ENCODE assay signal across 20 cellular contexts in the genomic region with DNA sequence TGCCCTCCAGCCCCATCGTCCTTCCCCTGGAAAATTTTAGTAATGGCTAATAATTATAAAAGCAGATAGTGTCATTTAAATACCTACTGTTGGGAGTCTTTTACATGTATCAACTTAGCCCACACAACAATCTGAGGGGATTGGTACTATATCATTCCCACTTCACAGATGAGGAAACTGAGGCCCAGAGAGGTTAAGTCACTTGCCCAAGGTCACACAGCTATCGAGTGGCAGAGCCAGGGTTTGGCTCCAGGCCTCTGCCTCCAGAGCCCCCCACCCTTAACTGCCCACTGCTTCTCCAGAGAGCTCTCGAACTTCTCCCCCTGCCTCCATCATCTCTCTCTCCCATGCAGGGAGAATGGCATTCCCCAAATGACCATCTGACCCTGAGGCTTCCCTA. TPM values are rescaled to one million over a fixed set of nuclear protein-coding genes. Genes with fewer than 3 reads are reported as not detected.
DNase-seq lines count a peak whose midpoint lies in the region; ATAC-seq, FAIRE-seq and TF ChIP-seq lines count a peak whose summit lies in the region.
"Had no signal": no experiment of that assay in that cellular context is flagged by ENCODE, and none has a peak within 500 bp of the region (broad histone marks: within the 10 kb centered on the region; RNA-seq: fewer than 3 reads in every experiment).

No MANE protein-coding gene starts in this region.

- H3K27ac ChIP-seq in HepG2 (ENCODE audit: extremely low read length, insufficient read depth, low read length) (no peak overlapping the region), right lobe of liver (no peak overlapping the region), K562 (ENCODE audit: extremely low read depth, low read depth, low read length) (no peak overlapping the region), neuronal stem cell (replicated peaks; ENCODE audit: low read length) (no peak overlapping the region)
- H3K27ac ChIP-seq: 22Rv1, A549 had no signal

- no peak for TF ChIP-seq CTCF in HepG2 (CRISPR knock-in tag; IDR thresholded peaks at IDR 0.05)
- no peak for TF ChIP-seq CTCF in right lobe of liver (IDR thresholded peaks at IDR 0.05)
- no peak for TF ChIP-seq CTCF in K562 (IDR thresholded peaks at IDR 0.05 in 2 of 3, conservative IDR thresholded peaks at IDR 0.05 in 1 of 3; ENCODE audit: insufficient read depth in 2 of 3, low read depth in 1 of 3, low read length in 3 of 3)

- ATAC-seq in HepG2 (no peak), right lobe of liver (no peak), K562 (no peak)
- ATAC-seq: A549; CD8-positive, alpha-beta T cell had no signal

- WGBS in HepG2 (ENCODE audit: low lambda C conversion rate) = 0% methylated on average over 3 of the region's 3 CpGs
- 45% methylated on average over 2 of the region's 3 CpGs for WGBS in right lobe of liver (ENCODE audit: insufficient coverage, low coverage, low lambda C conversion rate, missing lambda C conversion rate)
- WGBS in K562 (ENCODE audit: insufficient coverage, low coverage, missing lambda C conversion rate) = 2% methylated on average over 3 of the region's 3 CpGs
- no CpG with 5 or more reads among the region's 3 CpGs for WGBS in neuronal stem cell (ENCODE audit: extremely low coverage in 2 of 2, insufficient read length in 2 of 2, insufficient replicate concordance in 1 of 2), 2 donors

- intact Hi-C loops in HepG2 (cut with micrococcal nuclease; ENCODE audit: unreplicated experiment) = no loop called here
- intact Hi-C loops in right lobe of liver (cut with DNase I) = no loop called here
- intact Hi-C loops in K562 (cut with micrococcal nuclease) = no loop called here

- H3K9me1 ChIP-seq in K562 (ENCODE audit: control insufficient read depth, insufficient read depth, low read length) = no peaks in the 10 kb centered on the region

- H3K23ac ChIP-seq in neuronal stem cell (ENCODE audit: low read depth, low read length, poor library complexity) = peak overlapping the region; percentile 30

- FAIRE-seq in HepG2 (lab: Jason Lieb, UNC) (no peak), K562 (lab: Jason Lieb, UNC) (no peak)
- FAIRE-seq: A549, G401.6, GM12891, GM19239 had no signal

- no peak overlapping the region for H2AK5ac ChIP-seq in neuronal stem cell (ENCODE audit: low read depth, low read length)

- H3K9me3 ChIP-seq in HepG2 (ENCODE audit: low read length) = no peaks in the 10 kb centered on the region
- H3K9me3 ChIP-seq in right lobe of liver = no peaks in the 10 kb centered on the region
- H3K9me3 ChIP-seq in K562 (replicated peaks; ENCODE audit: control insufficient read depth, insufficient read depth, low read depth, low read length) = no peaks in the 10 kb centered on the region
- H3K9me3 ChIP-seq in neuronal stem cell (replicated peaks in 1 of 2; ENCODE audit: control insufficient read depth in 2 of 2, insufficient read depth in 1 of 2, low read depth in 1 of 2, low read length in 2 of 2) = peaks cover 0 to 3% of the 10 kb centered on the region in 2 donors
- H3K9me3 ChIP-seq: A549, HAP-1 had no signal

- no peaks in the 10 kb centered on the region for H4K20me1 ChIP-seq in HepG2 (ENCODE audit: insufficient read depth, low read length)
- no peaks in the 10 kb centered on the region; the same call in 1 of the 2 replicates for H4K20me1 ChIP-seq in K562 (replicated peaks; ENCODE audit: control insufficient read depth, insufficient read depth, low read length)

- TF ChIP-seq EP300 in HepG2 (IDR thresholded peaks at IDR 0.05; ENCODE audit: low read depth in 2 of 2, low read length in 2 of 2) (no peak), HepG2 (CRISPR knock-in tag; IDR thresholded peaks at IDR 0.05; ENCODE audit: borderline replicate concordance) (no peak), K562 (IDR thresholded peaks at IDR 0.05; ENCODE audit: low read length) (no peak)

- no peak overlapping the region for H2BK12ac ChIP-seq in neuronal stem cell (ENCODE audit: low read length)

- no peak overlapping the region for H2BK120ac ChIP-seq in neuronal stem cell (ENCODE audit: low read depth, low read length)

- DNase-seq in HepG2 (ENCODE audit: low spot score) (no peak), right lobe of liver (no peak), K562 (ENCODE audit: extremely low read depth in 1 of 4, low spot score in 3 of 4) (no peak), neuronal stem cell (ENCODE audit: low spot score) (no peak), HT-29 (ENCODE audit: low spot score) (no peak), NCI-H1694 treated with DMSO at 0.1 percent for 48 hours (lab: John Stamatoyannopoulos, UW) (no peak), NCI-H1092 (lab: John Stamatoyannopoulos, UW) (no peak)
- DNase-seq: AML-193; CD8-positive, alpha-beta T cell; COR-L47; DMS 273 treated with DMSO at 0.1 percent for 48 hours; IMR-90 had no signal

- H2BK15ac ChIP-seq in neuronal stem cell (ENCODE audit: low read length) = no peak overlapping the region

- no peak for TF ChIP-seq POLR2A in HepG2 (IDR thresholded peaks at IDR 0.05; ENCODE audit: insufficient read depth in 1 of 2, low read depth in 2 of 2, low read length in 2 of 2)
- no peak for TF ChIP-seq POLR2A in right lobe of liver (IDR thresholded peaks at IDR 0.05)
- TF ChIP-seq POLR2A in K562 (conservative IDR thresholded peaks at IDR 0.05) = no peak

- H3K4me3 ChIP-seq in HepG2 (replicated peaks in 1 of 3; ENCODE audit: insufficient read depth in 1 of 3, low read depth in 2 of 3, low read length in 3 of 3) (no peak overlapping the region), right lobe of liver (no peak overlapping the region), K562 (no peak overlapping the region), neuronal stem cell (ENCODE audit: low read length in 2 of 2) (no peak overlapping the region)
- H3K4me3 ChIP-seq: A549, HAP-1 had no signal

- no peak overlapping the region for H2AFZ ChIP-seq in HepG2 (ENCODE audit: low read length)
- H2AFZ ChIP-seq in K562 (ENCODE audit: low read depth, low read length) = no peak overlapping the region
- H2AFZ ChIP-seq in neuronal stem cell (ENCODE audit: low read length) = no peak overlapping the region

- no TSS peak for BruUV-seq in HepG2 (replicated peaks; lab: Mats Ljungman, UMichigan)
- BruUV-seq in K562 (replicated peaks; lab: Mats Ljungman, UMichigan) = no TSS peak

- POLR2A ChIA-PET in HepG2 (lab: Yijun Ruan, JAX) (no interaction called here), K562 (lab: Yijun Ruan, JAX) (no interaction called here)

- no peak overlapping the region for H3K14ac ChIP-seq in neuronal stem cell (ENCODE audit: low read length)

- CTCF ChIA-PET in HepG2 (lab: Yijun Ruan, JAX; ENCODE audit: low intra/inter-chr PET ratio, low total read pairs) (no interaction called here), K562 (lab: Yijun Ruan, JAX; ENCODE audit: low intra/inter-chr PET ratio) (no interaction called here)

- H3K4ac ChIP-seq in neuronal stem cell (ENCODE audit: low read length) = no peak overlapping the region

- no peak overlapping the region for H3K18ac ChIP-seq in neuronal stem cell (ENCODE audit: low read length)

- H4K91ac ChIP-seq in neuronal stem cell (ENCODE audit: low read depth, low read length, poor library complexity) = no peak overlapping the region

- H3K9ac ChIP-seq in HepG2 (ENCODE audit: insufficient read depth, low read depth, low read length) (no peak overlapping the region), K562 (ENCODE audit: insufficient read depth in 1 of 2, low read depth in 2 of 2, low read length in 2 of 2) (no peak overlapping the region), neuronal stem cell (ENCODE audit: low read depth, low read length, poor library complexity) (no peak overlapping the region)

- H2BK5ac ChIP-seq in neuronal stem cell (ENCODE audit: low read length) = no peak overlapping the region

- H3K27me3 ChIP-seq in HepG2 (ENCODE audit: control insufficient read depth in 1 of 2, insufficient read depth in 2 of 2, low read length in 2 of 2) (peaks cover 0 to 10% of the 10 kb centered on the region in 2 experiments; a peak in 2 of 5 replicates), right lobe of liver (no peaks in the 10 kb centered on the region), K562 (ENCODE audit: control insufficient read depth in 2 of 2, insufficient read depth in 2 of 2, low read length in 2 of 2) (peaks cover under 1 to 30% of the 10 kb centered on the region in 2 experiments; a peak in 3 of 5 replicates), neuronal stem cell (ENCODE audit: control insufficient read depth in 3 of 3, insufficient read depth in 3 of 3, low read depth in 1 of 3, low read length in 3 of 3) (peaks cover 0 to 36% (median 20%) of the 10 kb centered on the region in 3 experiments)

- no peaks in the 10 kb centered on the region for H3K4me1 ChIP-seq in HepG2 (ENCODE audit: insufficient read depth, low read length)
- H3K4me1 ChIP-seq in right lobe of liver = no peaks in the 10 kb centered on the region
- H3K4me1 ChIP-seq in K562 (replicated peaks in 1 of 2; ENCODE audit: control insufficient read depth in 2 of 2, insufficient read depth in 2 of 2, low read length in 2 of 2) = no peaks in the 10 kb centered on the region; a peak in 1 of 5 replicates
- no peaks in the 10 kb centered on the region for H3K4me1 ChIP-seq in neuronal stem cell (ENCODE audit: control insufficient read depth in 2 of 2, insufficient read depth in 1 of 2, low read depth in 1 of 2, low read length in 2 of 2)
- H3K4me1 ChIP-seq: A549, HAP-1 had no signal

- no peaks in the 10 kb centered on the region for H3K79me1 ChIP-seq in neuronal stem cell (ENCODE audit: low read depth, low read length)

- in situ Hi-C loops in HepG2 (cut with HindIII; ENCODE audit: extremely low pct_ligation_motif_present, low pct_unique_long_range_greater_than_20kb) (no loop called here), K562 (cut with MboI) (no loop called here)

- no peak overlapping the region for H4K8ac ChIP-seq in neuronal stem cell (ENCODE audit: low read depth, low read length)

- no peaks in the 10 kb centered on the region for H3K79me2 ChIP-seq in HepG2 (ENCODE audit: insufficient read depth, low read length)
- H3K79me2 ChIP-seq in K562 (ENCODE audit: control insufficient read depth, insufficient read depth, low read length) = no peaks in the 10 kb centered on the region

- H3K36me3 ChIP-seq in HepG2 (replicated peaks in 1 of 2; ENCODE audit: control insufficient read depth in 1 of 2, insufficient read depth in 2 of 2, low read length in 2 of 2) = no peaks in the 10 kb centered on the region
- no peaks in the 10 kb centered on the region for H3K36me3 ChIP-seq in right lobe of liver
- no peaks in the 10 kb centered on the region for H3K36me3 ChIP-seq in K562 (ENCODE audit: control insufficient read depth, insufficient read depth, low read length)
- no peaks in the 10 kb centered on the region for H3K36me3 ChIP-seq in neuronal stem cell (replicated peaks in 1 of 2; ENCODE audit: control insufficient read depth in 2 of 2, insufficient read depth in 2 of 2, low read length in 2 of 2)
- H3K36me3 ChIP-seq: HAP-1 had no signal

- H3K4me2 ChIP-seq in HepG2 (ENCODE audit: low read depth, low read length) (no peak overlapping the region), K562 (ENCODE audit: insufficient read depth, low read length) (no peak overlapping the region), neuronal stem cell (ENCODE audit: insufficient read depth, low read length, poor library complexity, severe bottlenecking) (no peak overlapping the region)
- H3K4me2 ChIP-seq: A549 had no signal

- TF ChIP-seq RAD21 in HepG2 (CRISPR knock-in tag; IDR thresholded peaks at IDR 0.05) = no peak
- no peak for TF ChIP-seq RAD21 in K562 (CRISPR knock-in tag; conservative IDR thresholded peaks at IDR 0.05 in 1 of 2, IDR thresholded peaks at IDR 0.05 in 1 of 2)

RNA-seq across cellular contexts. Expression of a gene that starts 7.4 kb away (rescaled TPM):
- total RNA-seq in HepG2 (2016; rRNA removed; fragmentation: Illumina TruSeq; extraction: Trizol) (not detected in 2 replicates), right lobe of liver (under 1 TPM in 2 of 6 experiments, not detected in 4; under 0.01 to 0.06 TPM), K562 (2014; rRNA removed) (not detected in 2 replicates), K562 (2014; rRNA removed; fragmentation: Illumina TruSeq; extraction: Trizol) (not detected in 2 replicates), K562 (2015; rRNA removed; fragmentation: Illumina TruSeq; extraction: Trizol) (not detected in 2 replicates), K562 (2021) (not detected in 2 replicates)
- not detected in 2 replicates for total RNA-seq in HepG2 (2016; cell fraction: cytosol; rRNA removed; fragmentation: Illumina TruSeq; extraction: Trizol; ENCODE audit: low read depth)
- not detected in 2 replicates for total RNA-seq in HepG2 (2016; cell fraction: insoluble cytoplasmic fraction; rRNA removed; fragmentation: Illumina TruSeq; extraction: Trizol)
- not detected in 2 replicates for total RNA-seq in HepG2 (2016; cell fraction: membrane; rRNA removed; fragmentation: Illumina TruSeq; extraction: Trizol)
- not detected in 2 replicates for total RNA-seq in HepG2 (2016; cell fraction: nucleus; rRNA removed; fragmentation: Illumina TruSeq; extraction: Trizol)
- polyA plus RNA-seq in HepG2 (2011; rRNA removed) (not detected in 2 replicates), K562 (2011; rRNA removed) (not detected in 2 replicates), K562 (2014; fragmentation: Illumina TruSeq; extraction: Trizol) (not detected in 2 replicates), K562 (2014; fragmentation: Nextera tagmentation; extraction: Ambion mirVana) (not detected), K562 (2014; rRNA removed) (not detected in 2 replicates)
- polyA plus RNA-seq in HepG2 (2011; cell fraction: cytosol; rRNA removed) = under 0.01 TPM in 1 of 2 replicates, not detected in the other
- polyA plus RNA-seq in HepG2 (2011; cell fraction: nucleus; rRNA removed) = not detected in 2 replicates
- not detected in 2 replicates for polyA plus RNA-seq in HepG2 (2012)
- not detected in 2 replicates for polyA plus RNA-seq in HepG2 (2016; cell fraction: cytosol; fragmentation: Illumina TruSeq; extraction: Trizol; ENCODE audit: low read depth)
- polyA plus RNA-seq in HepG2 (2016; cell fraction: insoluble cytoplasmic fraction; fragmentation: Illumina TruSeq; extraction: Trizol; ENCODE audit: low read depth) = not detected in 2 replicates
- not detected in 2 replicates for polyA plus RNA-seq in HepG2 (2016; cell fraction: membrane; fragmentation: Illumina TruSeq; extraction: Trizol; ENCODE audit: low read depth)
- polyA plus RNA-seq in HepG2 (2016; cell fraction: nucleus; fragmentation: Illumina TruSeq; extraction: Trizol; ENCODE audit: insufficient read depth, low read depth) = not detected in 2 replicates
- polyA minus RNA-seq in HepG2 (2011; rRNA and poly(A)+ RNA removed; ENCODE audit: low replicate concordance) = 0.02 TPM in 1 of 2 replicates, not detected in the other
- not detected in 2 replicates for polyA minus RNA-seq in HepG2 (2011; cell fraction: cytosol; rRNA and poly(A)+ RNA removed)
- not detected in 2 replicates for polyA minus RNA-seq in HepG2 (2011; cell fraction: nucleus; rRNA and poly(A)+ RNA removed)
- total RNA-seq in K562 (2011; cell fraction: chromatin; rRNA removed; ENCODE audit: low replicate concordance) = not detected in 2 replicates
- not detected in 2 replicates for total RNA-seq in K562 (2011; cell fraction: nucleolus; rRNA removed)
- not detected in 2 replicates for total RNA-seq in K562 (2011; cell fraction: nucleoplasm; rRNA removed)
- polyA plus RNA-seq in K562 (2011; cell fraction: cytosol; rRNA removed) = not detected in 2 replicates
- not detected in 2 replicates for polyA plus RNA-seq in K562 (2011; cell fraction: nucleus; rRNA removed)
- polyA plus RNA-seq in K562 (2012) = not detected in 2 replicates
- not detected in 2 replicates for polyA minus RNA-seq in K562 (2011; rRNA and poly(A)+ RNA removed)
- polyA minus RNA-seq in K562 (2011; cell fraction: cytosol; rRNA and poly(A)+ RNA removed) = not detected in 2 replicates
- not detected in 2 replicates for polyA minus RNA-seq in K562 (2011; cell fraction: nucleus; rRNA and poly(A)+ RNA removed)
- 0.01 TPM for polyA plus RNA-seq in neuronal stem cell (2013, experiment 1 of 2)
- polyA plus RNA-seq in neuronal stem cell (2013, experiment 2 of 2) = 0.01 TPM
- not detected in 2 replicates for total RNA-seq in HT-29 (2014; rRNA removed; shearing (Covaris generic))
- total RNA-seq: HT1080, IMR-90 had no signal
- polyA plus RNA-seq: A549, BJ, IMR-90 had no signal
